In the genomic region with DNA sequence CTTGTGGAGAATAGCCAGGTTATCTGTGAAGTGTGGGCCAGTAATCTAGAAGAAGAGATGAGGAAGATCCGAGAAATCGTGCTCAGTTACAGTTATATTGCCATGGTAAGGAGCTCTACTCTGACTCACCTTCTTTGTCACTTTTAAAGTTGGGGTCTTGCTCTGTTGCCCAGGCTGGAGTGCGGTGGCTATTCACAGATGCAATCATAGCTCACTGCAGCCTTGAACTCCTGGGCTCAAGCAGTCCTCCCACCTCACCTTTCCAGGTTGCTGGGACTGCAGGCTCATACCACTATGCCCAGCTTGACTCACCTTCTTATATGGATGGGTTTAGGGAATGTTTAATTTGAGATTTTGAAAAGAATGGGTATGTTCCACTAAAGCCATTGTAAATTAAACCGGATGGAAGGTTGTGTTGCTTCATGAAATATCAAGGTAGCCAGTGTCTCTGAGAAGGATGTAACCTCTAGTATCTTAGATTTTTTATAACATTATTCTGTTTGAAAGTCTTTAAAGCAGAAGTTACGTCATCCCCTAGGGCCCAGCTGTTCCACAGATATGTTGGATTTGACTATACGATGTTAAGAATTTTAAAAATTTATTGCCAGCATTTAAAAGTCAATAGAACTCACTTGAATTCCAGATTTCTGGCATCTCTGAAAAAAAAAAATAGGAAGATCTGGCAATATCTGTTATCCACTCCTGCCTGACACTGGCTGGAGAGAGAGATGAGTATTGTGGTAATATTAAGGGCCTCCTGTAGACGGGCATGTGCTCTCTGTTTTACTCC, we compare ENCODE assay signal across 25 cellular contexts. TPM values are rescaled to one million over a fixed set of nuclear protein-coding genes. Genes with fewer than 3 reads are reported as not detected.
DNase-seq lines count a peak whose midpoint lies in the region; ATAC-seq, FAIRE-seq and TF ChIP-seq lines count a peak whose summit lies in the region.
"Had no signal": no experiment of that assay in that cellular context is flagged by ENCODE, and none has a peak within 500 bp of the region (broad histone marks: within the 10 kb centered on the region; RNA-seq: fewer than 3 reads in every experiment).

No MANE protein-coding gene starts in this region.

- no peak overlapping the region for H3K9ac ChIP-seq in SK-N-MC (ENCODE audit: insufficient read length)

- ATAC-seq in activated CD4-positive, alpha-beta T cell treated with anti-CD3 and anti-CD28 coated beads for 36 hours: no peak
- ATAC-seq in CD4-positive, alpha-beta T cell (ENCODE audit: poor library complexity): no peak
- no peak for ATAC-seq in memory B cell (ENCODE audit: low read depth)
- ATAC-seq: lower lobe of right lung had no signal

- peaks cover 67% of the 10 kb centered on the region for H3K36me3 Mint-ChIP-seq in activated CD4-positive, alpha-beta T cell treated with anti-CD3 and anti-CD28 coated beads for 36 hours (ENCODE audit: low read depth)
- peaks cover 83% of the 10 kb centered on the region for H3K36me3 Mint-ChIP-seq in CD4-positive, alpha-beta T cell (ENCODE audit: low read depth)
- H3K36me3 Mint-ChIP-seq in memory B cell: peaks cover 20% of the 10 kb centered on the region

- H3K27me3 Mint-ChIP-seq in activated CD4-positive, alpha-beta T cell treated with anti-CD3 and anti-CD28 coated beads for 36 hours: no peaks in the 10 kb centered on the region
- H3K27me3 Mint-ChIP-seq in CD4-positive, alpha-beta T cell: no peaks in the 10 kb centered on the region
- H3K27me3 Mint-ChIP-seq in memory B cell: no peaks in the 10 kb centered on the region
- H3K27me3 Mint-ChIP-seq: central memory CD8-positive, alpha-beta T cell had no signal

- intact Hi-C loops in activated CD4-positive, alpha-beta T cell treated with anti-CD3 and anti-CD28 coated beads for 36 hours (cut with DNase I, micrococcal nuclease): no loop called here
- intact Hi-C loops in CD4-positive, alpha-beta T cell (cut with DNase I, micrococcal nuclease): loop anchor here in 1 of 2 experiments (5.0 kb wide), 2 partner anchors 181 to 826 kb away; partner anchors contain the start of genes FAM114A2 and MFAP3

- POLR2A ChIA-PET in activated CD4-positive, alpha-beta T cell treated with anti-CD3 and anti-CD28 coated beads for 36 hours (lab: Charles Lee): no interaction called here
- POLR2A ChIA-PET in CD4-positive, alpha-beta T cell (lab: Charles Lee): no interaction called here

- H3K4me3 ChIP-seq in SK-N-MC: no peak overlapping the region
- H3K4me3 ChIP-seq: lower lobe of right lung, MG63, PC-9, testis had no signal

- no peak for FAIRE-seq in H54 (lab: Jason Lieb, UNC)
- FAIRE-seq: A204.1, frontal cortex, G401.6, kidney had no signal

- H3K4me3 Mint-ChIP-seq in activated CD4-positive, alpha-beta T cell treated with anti-CD3 and anti-CD28 coated beads for 36 hours: no peak overlapping the region
- peak overlapping the region; percentile 25 for H3K4me3 Mint-ChIP-seq in CD4-positive, alpha-beta T cell
- H3K4me3 Mint-ChIP-seq in memory B cell: no peak overlapping the region

- TF ChIP-seq CTCF in CD4-positive, alpha-beta T cell (IDR thresholded peaks at IDR 0.05): no peak

- no peak for TF ChIP-seq POLR2A in H54 (IDR thresholded peaks at IDR 0.05; ENCODE audit: low read depth, low read length)

- CTCF ChIA-PET in activated CD4-positive, alpha-beta T cell treated with anti-CD3 and anti-CD28 coated beads for 36 hours (lab: Charles Lee): interaction anchor here (0.9 kb wide), 1 partner anchor 25 kb away, joined by 4 read pairs; no protein-coding TSS in a partner anchor
- CTCF ChIA-PET in CD4-positive, alpha-beta T cell (lab: Charles Lee): no interaction called here

- peaks cover 59% of the 10 kb centered on the region for H3K36me3 ChIP-seq in SK-N-MC (ENCODE audit: insufficient read depth, low read length)

- H3K9me3 Mint-ChIP-seq in activated CD4-positive, alpha-beta T cell treated with anti-CD3 and anti-CD28 coated beads for 36 hours (ENCODE audit: low read depth): no peaks in the 10 kb centered on the region
- no peaks in the 10 kb centered on the region for H3K9me3 Mint-ChIP-seq in CD4-positive, alpha-beta T cell
- H3K9me3 Mint-ChIP-seq in memory B cell: no peaks in the 10 kb centered on the region
- H3K9me3 Mint-ChIP-seq: central memory CD8-positive, alpha-beta T cell had no signal

- H3K4me1 Mint-ChIP-seq in activated CD4-positive, alpha-beta T cell treated with anti-CD3 and anti-CD28 coated beads for 36 hours: peaks cover 59% of the 10 kb centered on the region
- peaks cover 64% of the 10 kb centered on the region for H3K4me1 Mint-ChIP-seq in CD4-positive, alpha-beta T cell (ENCODE audit: low read depth)
- peaks cover 33% of the 10 kb centered on the region for H3K4me1 Mint-ChIP-seq in memory B cell

- no peaks in the 10 kb centered on the region for H3K27me3 ChIP-seq in CD4-positive, alpha-beta T cell (ENCODE audit: control insufficient read depth, insufficient read depth, low read length)
- H3K27me3 ChIP-seq: MG63, testis had no signal

- peak overlapping the region; percentile 42 for H3K27ac Mint-ChIP-seq in activated CD4-positive, alpha-beta T cell treated with anti-CD3 and anti-CD28 coated beads for 36 hours
- H3K27ac Mint-ChIP-seq in CD4-positive, alpha-beta T cell: peak overlapping the region; percentile 98
- H3K27ac Mint-ChIP-seq in memory B cell: peak overlapping the region; percentile 72

- no peak for DNase-seq in activated CD4-positive, alpha-beta T cell treated with anti-CD3 and anti-CD28 coated beads for 36 hours
- no peak for DNase-seq in activated CD4-positive, alpha-beta T cell treated with anti-CD3 and anti-CD28 coated beads, Interleukin-2, amount 50 U/mL, for 1 hour
- no peak for DNase-seq in CD4-positive, alpha-beta T cell
- DNase-seq in SK-N-MC (ENCODE audit: low read depth, low spot score) (no peak), memory B cell (ENCODE audit: low spot score in 2 of 2) (no peak), H54 (ENCODE audit: insufficient read length, low spot score) (no peak), hypothalamus (lab: John Stamatoyannopoulos, UW) (no peak), globus pallidus (ENCODE audit: low spot score) (no peak)
- DNase-seq: activated effector memory CD4-positive, alpha-beta T cell treated with Interleukin-2 at 50 U/mL for 16 hours; amygdala; C1 segment of cervical spinal cord; erythroblast; kidney; lower lobe of right lung; MG63; NCI-H187 treated with DMSO at 0.1 percent for 48 hours; NCI-H345; nucleus accumbens; PC-9; testis had no signal

- no peak overlapping the region for H3K27ac ChIP-seq in CD4-positive, alpha-beta T cell (ENCODE audit: low read depth, low read length)
- 0 out of 2 replicates have a peak overlapping the region, but pooled peaks have one; percentile 25 for H3K27ac ChIP-seq in SK-N-MC
- H3K27ac ChIP-seq: lower lobe of right lung, PC-9 had no signal

- H3K9me3 ChIP-seq in CD4-positive, alpha-beta T cell (ENCODE audit: control insufficient read depth, low read length): no peaks in the 10 kb centered on the region
- H3K9me3 ChIP-seq in SK-N-MC (ENCODE audit: low read depth, low read length): no peaks in the 10 kb centered on the region
- H3K9me3 ChIP-seq: lower lobe of right lung, MG63, testis had no signal

RNA-seq across cellular contexts. Expression of gene CNOT8, which starts 5.1 kb away (rescaled TPM):
- 10 to 100 TPM; 61.8 to 78.1 TPM for total RNA-seq in activated CD4-positive, alpha-beta T cell treated with anti-CD3 and anti-CD28 coated beads for 36 hours
- total RNA-seq in CD4-positive, alpha-beta T cell: 100 to 1,000 TPM; 125 to 133 TPM

RNA-seq across cellular contexts. Expression of gene FAXDC2, which starts 13.1 kb away (rescaled TPM):
- under 1 TPM in 1 of 2 experiments, not detected in 1; 0.14 TPM for total RNA-seq in activated CD4-positive, alpha-beta T cell treated with anti-CD3 and anti-CD28 coated beads for 36 hours
- not detected for total RNA-seq in CD4-positive, alpha-beta T cell
- total RNA-seq: activated CD8-positive, alpha-beta memory T cell treated with anti-CD3 and anti-CD28 coated beads for 36 hours had no signal

Comparison
In these comparisons a context has a peak if more than half of its experiments do, and no peak if none do; other contexts are left out.
1. H3K27ac Mint-ChIP-seq: peak in every context shown above with its lines; median percentile 98 in CD4-positive, alpha-beta T cell; 72 in memory B cell; 42 in activated CD4-positive, alpha-beta T cell treated with anti-CD3 and anti-CD28 coated beads for 36 hours.